1 cellular context compared by ENCODE assay signal in genomic region chr7:44044315-44045225, GRCh38.
TF ChIP-seq lines count a peak whose summit lies in the region.

Gene DBNL (plus strand): TSS chr7:44044702. CDS start chr7:44044738, 36 bp downstream.

TF ChIP-seq in HepG2, 621 proteins besides CTCF, POLR2A, EP300 and RAD21 (continued from another document and continues in another):
- TF ChIP-seq ZBTB40 (IDR thresholded peaks at IDR 0.05) (peak; percentile 82), ZBTB40 (CRISPR knock-in tag; IDR thresholded peaks at IDR 0.05) (peak; percentile 71), CEBPG (CRISPR knock-in tag; IDR thresholded peaks at IDR 0.05) (no peak), HHEX (CRISPR knock-in tag; IDR thresholded peaks at IDR 0.05) (no peak), ZNF605 (CRISPR knock-in tag; IDR thresholded peaks at IDR 0.05) (peak; percentile 68; the same call in 1 of the 2 replicates), KMT2B (CRISPR knock-in tag; IDR thresholded peaks at IDR 0.05) (peak; percentile 84), NR2C2 (CRISPR knock-in tag; IDR thresholded peaks at IDR 0.05; ENCODE audit: borderline replicate concordance) (peak; percentile 69; the same call in 1 of the 2 replicates), SP4 (CRISPR knock-in tag; IDR thresholded peaks at IDR 0.05) (peak; percentile 88), PHF20 (CRISPR knock-in tag; IDR thresholded peaks at IDR 0.05) (peak; percentile 93), REXO4 (CRISPR knock-in tag; IDR thresholded peaks at IDR 0.05; ENCODE audit: borderline replicate concordance) (no peak), DNMT1 (CRISPR knock-in tag; IDR thresholded peaks at IDR 0.05) (no peak), NCOA1 (CRISPR knock-in tag; IDR thresholded peaks at IDR 0.05) (0 out of 2 replicates have a peak, but pooled peaks have one; percentile 33), YEATS4 (CRISPR knock-in tag; IDR thresholded peaks at IDR 0.05; ENCODE audit: borderline replicate concordance) (peak; percentile 74), EED (CRISPR knock-in tag; IDR thresholded peaks at IDR 0.05) (peak; percentile 22), ZSCAN22 (CRISPR knock-in tag; IDR thresholded peaks at IDR 0.05) (no peak), ZNF451 (CRISPR knock-in tag; IDR thresholded peaks at IDR 0.05) (no peak; the same call in 1 of the 2 replicates), ZC3H13 (CRISPR knock-in tag; IDR thresholded peaks at IDR 0.05) (peak; percentile 34; the same call in 1 of the 2 replicates), ZBTB3 (CRISPR knock-in tag; IDR thresholded peaks at IDR 0.05; ENCODE audit: borderline replicate concordance, low read depth) (no peak), HNRNPK (IDR thresholded peaks at IDR 0.05; ENCODE audit: low read depth, low read length, poor library complexity, severe bottlenecking) (peak; percentile 78), ZNF576 (CRISPR knock-in tag; IDR thresholded peaks at IDR 0.05) (0 out of 2 replicates have a peak, but pooled peaks have one; percentile 39), DBP (CRISPR knock-in tag; IDR thresholded peaks at IDR 0.05; ENCODE audit: not compliant biosample characterization) (no peak), USF2 (IDR thresholded peaks at IDR 0.05; ENCODE audit: low read depth, low read length) (no peak), USF2 (CRISPR knock-in tag; IDR thresholded peaks at IDR 0.05; ENCODE audit: borderline replicate concordance) (no peak; the same call in 1 of the 2 replicates), ZNF530 (CRISPR knock-in tag; IDR thresholded peaks at IDR 0.05; ENCODE audit: low read depth) (no peak), ARNT2 (CRISPR knock-in tag; IDR thresholded peaks at IDR 0.05; ENCODE audit: low read depth) (0 out of 2 replicates have a peak, but pooled peaks have one; percentile 58), KLF6 (CRISPR knock-in tag; IDR thresholded peaks at IDR 0.05) (peak; percentile 75; the same call in 1 of the 2 replicates), NFATC3 (CRISPR knock-in tag; IDR thresholded peaks at IDR 0.05) (0 out of 2 replicates have a peak, but pooled peaks have one; percentile 11), HNRNPLL (IDR thresholded peaks at IDR 0.05; ENCODE audit: low read depth, low read length, poor library complexity, severe bottlenecking) (peak; percentile 63), ZNF18 (CRISPR knock-in tag; IDR thresholded peaks at IDR 0.05; ENCODE audit: insufficient replicate concordance) (peak; percentile 84), HMG20A (CRISPR knock-in tag; IDR thresholded peaks at IDR 0.05; ENCODE audit: borderline replicate concordance) (no peak), ZNF83 (CRISPR knock-in tag; IDR thresholded peaks at IDR 0.05; ENCODE audit: borderline replicate concordance) (peak; percentile 69; the same call in 1 of the 2 replicates), ZNF577 (CRISPR knock-in tag; IDR thresholded peaks at IDR 0.05; ENCODE audit: borderline replicate concordance, low read depth) (0 out of 2 replicates have a peak, but pooled peaks have one; percentile 48), ZHX1 (CRISPR knock-in tag; IDR thresholded peaks at IDR 0.05; ENCODE audit: low read depth) (no peak), ZNF121 (CRISPR knock-in tag; IDR thresholded peaks at IDR 0.05) (peak; percentile 87), PATZ1 (CRISPR knock-in tag; IDR thresholded peaks at IDR 0.05) (peak; percentile 46), ZNF782 (CRISPR knock-in tag; IDR thresholded peaks at IDR 0.05; ENCODE audit: borderline replicate concordance) (no peak), IKZF4 (CRISPR knock-in tag; IDR thresholded peaks at IDR 0.05; ENCODE audit: borderline replicate concordance, low read depth, not compliant biosample characterization) (peak; percentile 53), ZNF335 (CRISPR knock-in tag; IDR thresholded peaks at IDR 0.05) (peak; percentile 56; the same call in 1 of the 2 replicates), UBTF (CRISPR knock-in tag; IDR thresholded peaks at IDR 0.05) (peak; percentile 89)
